In the genomic region with DNA sequence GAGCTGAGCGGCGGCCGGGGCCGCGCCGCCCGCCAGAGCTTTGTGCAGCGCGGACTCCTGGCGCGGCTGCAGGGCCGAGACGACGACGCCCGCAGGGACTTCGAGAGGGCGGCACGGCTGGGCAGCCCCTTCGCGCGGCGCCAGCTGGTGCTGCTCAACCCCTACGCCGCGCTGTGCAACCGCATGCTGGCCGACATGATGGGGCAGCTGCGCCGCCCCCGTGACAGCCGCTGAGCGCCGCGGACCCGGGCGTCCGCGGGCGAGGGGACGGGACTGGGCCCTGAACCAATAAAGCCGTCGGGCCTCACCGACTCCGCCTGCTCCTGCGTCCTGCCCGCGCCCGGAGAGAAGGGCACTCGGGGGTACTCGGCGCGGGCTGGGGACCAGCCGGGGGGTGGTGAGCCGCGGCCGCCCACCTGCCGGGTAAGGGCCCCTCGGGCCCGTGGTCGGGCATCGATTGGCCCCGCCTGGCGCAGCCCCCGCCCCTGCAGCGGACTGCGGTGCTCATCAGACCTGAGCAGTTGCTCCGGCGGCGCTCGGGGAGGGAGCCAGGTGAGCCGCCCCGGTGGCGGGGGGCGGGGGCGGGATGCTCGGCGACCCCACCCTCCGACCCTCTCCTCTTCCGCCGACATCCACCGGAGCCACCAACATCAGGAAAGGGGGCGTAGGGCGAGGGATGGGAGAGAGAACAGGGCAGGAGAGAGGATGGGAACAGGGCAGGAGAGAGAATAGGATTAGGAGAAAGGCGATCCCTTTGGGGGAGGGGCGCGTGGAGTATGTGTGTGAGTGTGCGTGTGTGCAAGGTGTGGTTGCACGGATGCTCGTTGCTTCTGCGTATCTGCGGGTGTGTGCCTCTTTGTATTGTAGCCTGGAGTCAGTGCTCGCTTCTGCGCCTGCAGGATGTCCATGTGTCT, we compare ENCODE assay signal across 1 cellular context.
TF ChIP-seq lines count a peak whose summit lies in the region.

A gene (plus strand): TSS at position 510 of the 914 bp plus-strand sequence. CDS start 610 bp downstream, outside the sequence.

TF ChIP-seq in HepG2, 621 proteins besides CTCF, POLR2A, EP300 and RAD21 (continued from another document and continues in another):
- TF ChIP-seq, protein P1, sequence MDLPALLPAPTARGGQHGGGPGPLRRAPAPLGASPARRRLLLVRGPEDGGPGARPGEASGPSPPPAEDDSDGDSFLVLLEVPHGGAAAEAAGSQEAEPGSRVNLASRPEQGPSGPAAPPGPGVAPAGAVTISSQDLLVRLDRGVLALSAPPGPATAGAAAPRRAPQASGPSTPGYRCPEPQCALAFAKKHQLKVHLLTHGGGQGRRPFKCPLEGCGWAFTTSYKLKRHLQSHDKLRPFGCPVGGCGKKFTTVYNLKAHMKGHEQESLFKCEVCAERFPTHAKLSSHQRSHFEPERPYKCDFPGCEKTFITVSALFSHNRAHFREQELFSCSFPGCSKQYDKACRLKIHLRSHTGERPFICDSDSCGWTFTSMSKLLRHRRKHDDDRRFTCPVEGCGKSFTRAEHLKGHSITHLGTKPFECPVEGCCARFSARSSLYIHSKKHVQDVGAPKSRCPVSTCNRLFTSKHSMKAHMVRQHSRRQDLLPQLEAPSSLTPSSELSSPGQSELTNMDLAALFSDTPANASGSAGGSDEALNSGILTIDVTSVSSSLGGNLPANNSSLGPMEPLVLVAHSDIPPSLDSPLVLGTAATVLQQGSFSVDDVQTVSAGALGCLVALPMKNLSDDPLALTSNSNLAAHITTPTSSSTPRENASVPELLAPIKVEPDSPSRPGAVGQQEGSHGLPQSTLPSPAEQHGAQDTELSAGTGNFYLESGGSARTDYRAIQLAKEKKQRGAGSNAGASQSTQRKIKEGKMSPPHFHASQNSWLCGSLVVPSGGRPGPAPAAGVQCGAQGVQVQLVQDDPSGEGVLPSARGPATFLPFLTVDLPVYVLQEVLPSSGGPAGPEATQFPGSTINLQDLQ (CRISPR knock-in tag; IDR thresholded peaks at IDR 0.05): 0 out of 2 replicates have a peak, but pooled peaks have one; percentile 9
- TF ChIP-seq AHR (CRISPR knock-in tag; IDR thresholded peaks at IDR 0.05) (no peak), ZFP82 (CRISPR knock-in tag; IDR thresholded peaks at IDR 0.05; ENCODE audit: borderline replicate concordance) (peak; percentile 48; the same call in 1 of the 2 replicates), ZNF772 (CRISPR knock-in tag; IDR thresholded peaks at IDR 0.05) (peak; percentile 45; the same call in 1 of the 2 replicates), EHMT2 (IDR thresholded peaks at IDR 0.05; ENCODE audit: borderline replicate concordance, low read depth, low read length) (no peak), ZNF672 (CRISPR knock-in tag; IDR thresholded peaks at IDR 0.05) (0 out of 2 replicates have a peak, but pooled peaks have one; percentile 69), ATAD3A (CRISPR knock-in tag; IDR thresholded peaks at IDR 0.05) (no peak), PAX8 (CRISPR knock-in tag; IDR thresholded peaks at IDR 0.05; ENCODE audit: borderline replicate concordance) (no peak), ZNF430 (CRISPR knock-in tag; IDR thresholded peaks at IDR 0.05) (no peak), NR2C2 (CRISPR knock-in tag; IDR thresholded peaks at IDR 0.05; ENCODE audit: borderline replicate concordance) (peak; percentile 66; the same call in 1 of the 2 replicates), ZNF629 (CRISPR knock-in tag; conservative IDR thresholded peaks at IDR 0.05) (no peak), PPARG (CRISPR knock-in tag; conservative IDR thresholded peaks at IDR 0.05) (no peak), SOX13 (IDR thresholded peaks at IDR 0.05) (no peak), SOX13 (CRISPR knock-in tag; conservative IDR thresholded peaks at IDR 0.05 in 1 of 2, IDR thresholded peaks at IDR 0.05 in 1 of 2) (no peak), ZNF776 (CRISPR knock-in tag; IDR thresholded peaks at IDR 0.05) (no peak), RBM39 (IDR thresholded peaks at IDR 0.05; ENCODE audit: low read depth, low read length, poor library complexity, severe bottlenecking) (no peak), GTF2F1 (IDR thresholded peaks at IDR 0.05; ENCODE audit: low read length) (no peak), ZBTB38 (CRISPR knock-in tag; IDR thresholded peaks at IDR 0.05) (no peak), ISX (CRISPR knock-in tag; conservative IDR thresholded peaks at IDR 0.05) (0 out of 2 replicates have a peak, but pooled peaks have one; percentile 67), CEBPB (IDR thresholded peaks at IDR 0.05; ENCODE audit: borderline replicate concordance, low read depth, low read length) (no peak), ARHGAP35 (CRISPR knock-in tag; IDR thresholded peaks at IDR 0.05; ENCODE audit: borderline replicate concordance) (no peak; the same call in 1 of the 2 replicates), ZNF556 (CRISPR knock-in tag; IDR thresholded peaks at IDR 0.05; ENCODE audit: borderline replicate concordance) (no peak), WIZ (CRISPR knock-in tag; IDR thresholded peaks at IDR 0.05) (peak; percentile 26; the same call in 1 of the 2 replicates), ZNF839 (CRISPR knock-in tag; IDR thresholded peaks at IDR 0.05; ENCODE audit: borderline replicate concordance) (peak; percentile 69; the same call in 1 of the 2 replicates), CREM (IDR thresholded peaks at IDR 0.05) (no peak), CREM (CRISPR knock-in tag; IDR thresholded peaks at IDR 0.05) (no peak), SIX1 (CRISPR knock-in tag; IDR thresholded peaks at IDR 0.05; ENCODE audit: borderline replicate concordance) (no peak), ZNF20 (CRISPR knock-in tag; IDR thresholded peaks at IDR 0.05) (no peak), MAF1 (CRISPR knock-in tag; IDR thresholded peaks at IDR 0.05; ENCODE audit: borderline replicate concordance) (no peak), TCF7 (IDR thresholded peaks at IDR 0.05; ENCODE audit: low read depth) (no peak), DPF2 (CRISPR knock-in tag; IDR thresholded peaks at IDR 0.05; ENCODE audit: borderline replicate concordance, low read depth) (no peak)
- TF ChIP-seq, protein P2, sequence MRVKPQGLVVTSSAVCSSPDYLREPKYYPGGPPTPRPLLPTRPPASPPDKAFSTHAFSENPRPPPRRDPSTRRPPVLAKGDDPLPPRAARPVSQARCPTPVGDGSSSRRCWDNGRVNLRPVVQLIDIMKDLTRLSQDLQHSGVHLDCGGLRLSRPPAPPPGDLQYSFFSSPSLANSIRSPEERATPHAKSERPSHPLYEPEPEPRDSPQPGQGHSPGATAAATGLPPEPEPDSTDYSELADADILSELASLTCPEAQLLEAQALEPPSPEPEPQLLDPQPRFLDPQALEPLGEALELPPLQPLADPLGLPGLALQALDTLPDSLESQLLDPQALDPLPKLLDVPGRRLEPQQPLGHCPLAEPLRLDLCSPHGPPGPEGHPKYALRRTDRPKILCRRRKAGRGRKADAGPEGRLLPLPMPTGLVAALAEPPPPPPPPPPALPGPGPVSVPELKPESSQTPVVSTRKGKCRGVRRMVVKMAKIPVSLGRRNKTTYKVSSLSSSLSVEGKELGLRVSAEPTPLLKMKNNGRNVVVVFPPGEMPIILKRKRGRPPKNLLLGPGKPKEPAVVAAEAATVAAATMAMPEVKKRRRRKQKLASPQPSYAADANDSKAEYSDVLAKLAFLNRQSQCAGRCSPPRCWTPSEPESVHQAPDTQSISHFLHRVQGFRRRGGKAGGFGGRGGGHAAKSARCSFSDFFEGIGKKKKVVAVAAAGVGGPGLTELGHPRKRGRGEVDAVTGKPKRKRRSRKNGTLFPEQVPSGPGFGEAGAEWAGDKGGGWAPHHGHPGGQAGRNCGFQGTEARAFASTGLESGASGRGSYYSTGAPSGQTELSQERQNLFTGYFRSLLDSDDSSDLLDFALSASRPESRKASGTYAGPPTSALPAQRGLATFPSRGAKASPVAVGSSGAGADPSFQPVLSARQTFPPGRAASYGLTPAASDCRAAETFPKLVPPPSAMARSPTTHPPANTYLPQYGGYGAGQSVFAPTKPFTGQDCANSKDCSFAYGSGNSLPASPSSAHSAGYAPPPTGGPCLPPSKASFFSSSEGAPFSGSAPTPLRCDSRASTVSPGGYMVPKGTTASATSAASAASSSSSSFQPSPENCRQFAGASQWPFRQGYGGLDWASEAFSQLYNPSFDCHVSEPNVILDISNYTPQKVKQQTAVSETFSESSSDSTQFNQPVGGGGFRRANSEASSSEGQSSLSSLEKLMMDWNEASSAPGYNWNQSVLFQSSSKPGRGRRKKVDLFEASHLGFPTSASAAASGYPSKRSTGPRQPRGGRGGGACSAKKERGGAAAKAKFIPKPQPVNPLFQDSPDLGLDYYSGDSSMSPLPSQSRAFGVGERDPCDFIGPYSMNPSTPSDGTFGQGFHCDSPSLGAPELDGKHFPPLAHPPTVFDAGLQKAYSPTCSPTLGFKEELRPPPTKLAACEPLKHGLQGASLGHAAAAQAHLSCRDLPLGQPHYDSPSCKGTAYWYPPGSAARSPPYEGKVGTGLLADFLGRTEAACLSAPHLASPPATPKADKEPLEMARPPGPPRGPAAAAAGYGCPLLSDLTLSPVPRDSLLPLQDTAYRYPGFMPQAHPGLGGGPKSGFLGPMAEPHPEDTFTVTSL (CRISPR knock-in tag; IDR thresholded peaks at IDR 0.05; ENCODE audit: borderline replicate concordance): no peak
- TF ChIP-seq, protein P3, sequence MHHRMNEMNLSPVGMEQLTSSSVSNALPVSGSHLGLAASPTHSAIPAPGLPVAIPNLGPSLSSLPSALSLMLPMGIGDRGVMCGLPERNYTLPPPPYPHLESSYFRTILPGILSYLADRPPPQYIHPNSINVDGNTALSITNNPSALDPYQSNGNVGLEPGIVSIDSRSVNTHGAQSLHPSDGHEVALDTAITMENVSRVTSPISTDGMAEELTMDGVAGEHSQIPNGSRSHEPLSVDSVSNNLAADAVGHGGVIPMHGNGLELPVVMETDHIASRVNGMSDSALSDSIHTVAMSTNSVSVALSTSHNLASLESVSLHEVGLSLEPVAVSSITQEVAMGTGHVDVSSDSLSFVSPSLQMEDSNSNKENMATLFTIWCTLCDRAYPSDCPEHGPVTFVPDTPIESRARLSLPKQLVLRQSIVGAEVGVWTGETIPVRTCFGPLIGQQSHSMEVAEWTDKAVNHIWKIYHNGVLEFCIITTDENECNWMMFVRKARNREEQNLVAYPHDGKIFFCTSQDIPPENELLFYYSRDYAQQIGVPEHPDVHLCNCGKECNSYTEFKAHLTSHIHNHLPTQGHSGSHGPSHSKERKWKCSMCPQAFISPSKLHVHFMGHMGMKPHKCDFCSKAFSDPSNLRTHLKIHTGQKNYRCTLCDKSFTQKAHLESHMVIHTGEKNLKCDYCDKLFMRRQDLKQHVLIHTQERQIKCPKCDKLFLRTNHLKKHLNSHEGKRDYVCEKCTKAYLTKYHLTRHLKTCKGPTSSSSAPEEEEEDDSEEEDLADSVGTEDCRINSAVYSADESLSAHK (CRISPR knock-in tag; IDR thresholded peaks at IDR 0.05; ENCODE audit: borderline replicate concordance): no peak
- TF ChIP-seq, protein P4, sequence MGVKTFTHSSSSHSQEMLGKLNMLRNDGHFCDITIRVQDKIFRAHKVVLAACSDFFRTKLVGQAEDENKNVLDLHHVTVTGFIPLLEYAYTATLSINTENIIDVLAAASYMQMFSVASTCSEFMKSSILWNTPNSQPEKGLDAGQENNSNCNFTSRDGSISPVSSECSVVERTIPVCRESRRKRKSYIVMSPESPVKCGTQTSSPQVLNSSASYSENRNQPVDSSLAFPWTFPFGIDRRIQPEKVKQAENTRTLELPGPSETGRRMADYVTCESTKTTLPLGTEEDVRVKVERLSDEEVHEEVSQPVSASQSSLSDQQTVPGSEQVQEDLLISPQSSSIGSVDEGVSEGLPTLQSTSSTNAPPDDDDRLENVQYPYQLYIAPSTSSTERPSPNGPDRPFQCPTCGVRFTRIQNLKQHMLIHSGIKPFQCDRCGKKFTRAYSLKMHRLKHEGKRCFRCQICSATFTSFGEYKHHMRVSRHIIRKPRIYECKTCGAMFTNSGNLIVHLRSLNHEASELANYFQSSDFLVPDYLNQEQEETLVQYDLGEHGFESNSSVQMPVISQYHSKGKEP (CRISPR knock-in tag; IDR thresholded peaks at IDR 0.05): 0 out of 2 replicates have a peak, but pooled peaks have one; percentile 63
- TF ChIP-seq, protein P5, sequence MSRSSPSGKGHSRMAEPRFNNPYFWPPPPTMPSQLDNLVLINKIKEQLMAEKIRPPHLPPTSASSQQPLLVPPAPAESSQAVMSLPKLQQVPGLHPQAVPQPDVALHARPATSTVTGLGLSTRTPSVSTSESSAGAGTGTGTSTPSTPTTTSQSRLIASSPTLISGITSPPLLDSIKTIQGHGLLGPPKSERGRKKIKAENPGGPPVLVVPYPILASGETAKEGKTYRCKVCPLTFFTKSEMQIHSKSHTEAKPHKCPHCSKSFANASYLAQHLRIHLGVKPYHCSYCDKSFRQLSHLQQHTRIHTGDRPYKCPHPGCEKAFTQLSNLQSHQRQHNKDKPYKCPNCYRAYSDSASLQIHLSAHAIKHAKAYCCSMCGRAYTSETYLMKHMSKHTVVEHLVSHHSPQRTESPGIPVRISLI (CRISPR knock-in tag; IDR thresholded peaks at IDR 0.05; ENCODE audit: borderline replicate concordance): no peak
- TF ChIP-seq, protein P6, sequence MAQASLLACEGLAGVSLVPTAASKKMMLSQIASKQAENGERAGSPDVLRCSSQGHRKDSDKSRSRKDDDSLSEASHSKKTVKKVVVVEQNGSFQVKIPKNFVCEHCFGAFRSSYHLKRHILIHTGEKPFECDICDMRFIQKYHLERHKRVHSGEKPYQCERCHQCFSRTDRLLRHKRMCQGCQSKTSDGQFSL (CRISPR knock-in tag; IDR thresholded peaks at IDR 0.05): no peak
- TF ChIP-seq, protein P7, sequence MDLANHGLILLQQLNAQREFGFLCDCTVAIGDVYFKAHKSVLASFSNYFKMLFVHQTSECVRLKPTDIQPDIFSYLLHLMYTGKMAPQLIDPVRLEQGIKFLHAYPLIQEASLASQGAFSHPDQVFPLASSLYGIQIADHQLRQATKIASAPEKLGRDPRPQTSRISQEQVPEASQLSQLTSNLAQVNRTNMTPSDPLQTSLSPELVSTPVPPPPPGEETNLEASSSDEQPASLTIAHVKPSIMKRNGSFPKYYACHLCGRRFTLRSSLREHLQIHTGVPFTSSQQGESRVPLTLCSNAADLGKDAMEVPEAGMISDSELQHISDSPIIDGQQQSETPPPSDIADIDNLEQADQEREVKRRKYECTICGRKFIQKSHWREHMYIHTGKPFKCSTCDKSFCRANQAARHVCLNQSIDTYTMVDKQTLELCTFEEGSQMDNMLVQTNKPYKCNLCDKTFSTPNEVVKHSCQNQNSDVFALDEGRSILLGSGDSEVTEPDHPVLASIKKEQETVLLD (CRISPR knock-in tag; IDR thresholded peaks at IDR 0.05; ENCODE audit: low read depth): peak; percentile 35; the same call in 1 of the 2 replicates
- TF ChIP-seq, protein P8, sequence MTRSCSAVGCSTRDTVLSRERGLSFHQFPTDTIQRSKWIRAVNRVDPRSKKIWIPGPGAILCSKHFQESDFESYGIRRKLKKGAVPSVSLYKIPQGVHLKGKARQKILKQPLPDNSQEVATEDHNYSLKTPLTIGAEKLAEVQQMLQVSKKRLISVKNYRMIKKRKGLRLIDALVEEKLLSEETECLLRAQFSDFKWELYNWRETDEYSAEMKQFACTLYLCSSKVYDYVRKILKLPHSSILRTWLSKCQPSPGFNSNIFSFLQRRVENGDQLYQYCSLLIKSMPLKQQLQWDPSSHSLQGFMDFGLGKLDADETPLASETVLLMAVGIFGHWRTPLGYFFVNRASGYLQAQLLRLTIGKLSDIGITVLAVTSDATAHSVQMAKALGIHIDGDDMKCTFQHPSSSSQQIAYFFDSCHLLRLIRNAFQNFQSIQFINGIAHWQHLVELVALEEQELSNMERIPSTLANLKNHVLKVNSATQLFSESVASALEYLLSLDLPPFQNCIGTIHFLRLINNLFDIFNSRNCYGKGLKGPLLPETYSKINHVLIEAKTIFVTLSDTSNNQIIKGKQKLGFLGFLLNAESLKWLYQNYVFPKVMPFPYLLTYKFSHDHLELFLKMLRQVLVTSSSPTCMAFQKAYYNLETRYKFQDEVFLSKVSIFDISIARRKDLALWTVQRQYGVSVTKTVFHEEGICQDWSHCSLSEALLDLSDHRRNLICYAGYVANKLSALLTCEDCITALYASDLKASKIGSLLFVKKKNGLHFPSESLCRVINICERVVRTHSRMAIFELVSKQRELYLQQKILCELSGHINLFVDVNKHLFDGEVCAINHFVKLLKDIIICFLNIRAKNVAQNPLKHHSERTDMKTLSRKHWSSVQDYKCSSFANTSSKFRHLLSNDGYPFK (CRISPR knock-in tag; IDR thresholded peaks at IDR 0.05; ENCODE audit: borderline replicate concordance): 0 out of 2 replicates have a peak, but pooled peaks have one; percentile 12
